ENCODE assay signal across 9 cellular contexts in the genomic region with DNA sequence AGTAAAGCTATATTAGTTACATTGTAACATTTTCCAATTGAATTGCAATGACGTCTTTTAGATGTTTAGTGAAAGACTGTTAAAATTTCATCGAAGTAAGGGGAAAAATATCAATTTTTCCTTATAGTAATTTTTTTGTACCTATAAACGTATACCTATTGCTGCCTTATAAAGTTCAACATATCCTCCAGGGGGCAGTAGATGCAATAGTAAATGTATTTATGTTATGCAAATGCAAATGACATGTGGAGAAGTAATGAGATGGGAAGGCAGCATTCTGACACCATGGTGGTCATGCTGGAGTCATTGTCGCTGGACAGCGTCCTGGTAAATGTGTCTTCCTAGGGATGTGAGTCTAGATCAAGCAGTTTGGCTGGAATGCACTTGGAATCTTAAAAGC. TPM values are rescaled to one million over a fixed set of nuclear protein-coding genes. Genes with fewer than 3 reads are reported as not detected.
DNase-seq lines count a peak whose midpoint lies in the region; ATAC-seq, FAIRE-seq and TF ChIP-seq lines count a peak whose summit lies in the region.
"Had no signal": no experiment of that assay in that cellular context is flagged by ENCODE, and none has a peak within 500 bp of the region (broad histone marks: within the 10 kb centered on the region; RNA-seq: fewer than 3 reads in every experiment).

No MANE protein-coding gene starts in this region.

- no peaks in the 10 kb centered on the region for H3K27me3 ChIP-seq in K562 (ENCODE audit: control insufficient read depth in 2 of 2, insufficient read depth in 2 of 2, low read length in 2 of 2)

- no peak for TF ChIP-seq EP300 in K562 (IDR thresholded peaks at IDR 0.05; ENCODE audit: low read length)

- no peaks in the 10 kb centered on the region for H3K9me1 ChIP-seq in K562 (ENCODE audit: control insufficient read depth, insufficient read depth, low read length)

- no peaks in the 10 kb centered on the region for H3K36me3 ChIP-seq in K562 (ENCODE audit: control insufficient read depth, insufficient read depth, low read length)

- H2AFZ ChIP-seq in K562 (ENCODE audit: low read depth, low read length): no peak overlapping the region

- no peak overlapping the region for H3K27ac ChIP-seq in K562 (ENCODE audit: extremely low read depth, low read depth, low read length)

- no peaks in the 10 kb centered on the region for H3K36me3 Mint-ChIP-seq in HFFc6 (ENCODE audit: low read depth)
- H3K36me3 Mint-ChIP-seq: activated naive CD4-positive, alpha-beta T cell treated with anti-CD3 and anti-CD28 coated beads, Interleukin-2, amount 50 U/mL, for 24 hours had no signal

- in situ Hi-C loops in K562 (cut with MboI): no loop called here

- TF ChIP-seq POLR2A in K562 (conservative IDR thresholded peaks at IDR 0.05): no peak

- TF ChIP-seq CTCF in HFFc6 (IDR thresholded peaks at IDR 0.05) (peak; percentile 81), K562 (IDR thresholded peaks at IDR 0.05 in 2 of 3, conservative IDR thresholded peaks at IDR 0.05 in 1 of 3; ENCODE audit: insufficient read depth in 2 of 3, low read depth in 1 of 3, low read length in 3 of 3) (peak; percentile 35 to 60 (median 35); a peak in 4 of 6 replicates)

- no peak overlapping the region for H3K4me2 ChIP-seq in K562 (ENCODE audit: insufficient read depth, low read length)

- H3K27me3 Mint-ChIP-seq in HFFc6 (ENCODE audit: insufficient read depth): peaks cover 9% of the 10 kb centered on the region

- H3K4me1 Mint-ChIP-seq in HFFc6 (ENCODE audit: low read depth): no peaks in the 10 kb centered on the region
- H3K4me1 Mint-ChIP-seq: activated naive CD4-positive, alpha-beta T cell treated with anti-CD3 and anti-CD28 coated beads, Interleukin-2, amount 50 U/mL, for 24 hours had no signal

- BruUV-seq in K562 (replicated peaks; lab: Mats Ljungman, UMichigan): no TSS peak

- CTCF ChIA-PET in K562 (lab: Yijun Ruan, JAX; ENCODE audit: low intra/inter-chr PET ratio): interaction anchor here (0.8 kb wide), 1 partner anchor 254 kb away, joined by 4 read pairs; no protein-coding TSS in a partner anchor

- peak; percentile 85 for FAIRE-seq in K562 (lab: Jason Lieb, UNC)

- intact Hi-C loops in K562 (cut with micrococcal nuclease): loop anchor here (1.0 to 5.0 kb wide), 2 partner anchors 46 to 158 kb away; a partner anchor contains a TSS

- 0% methylated on average over 5 of the region's 5 CpGs for WGBS in K562 (ENCODE audit: insufficient coverage, low coverage, missing lambda C conversion rate)

- H3K4me3 Mint-ChIP-seq in HFFc6: no peak overlapping the region
- H3K4me3 Mint-ChIP-seq: activated naive CD4-positive, alpha-beta T cell treated with anti-CD3 and anti-CD28 coated beads, Interleukin-2, amount 50 U/mL, for 24 hours had no signal

- H4K20me1 ChIP-seq in K562 (replicated peaks; ENCODE audit: control insufficient read depth, insufficient read depth, low read length): no peaks in the 10 kb centered on the region

- peak; percentile 59 for DNase-seq in NCI-H1436 (lab: John Stamatoyannopoulos, UW)
- no peak for DNase-seq in NCI-H1436 treated with DMSO at 0.1 percent for 48 hours (lab: John Stamatoyannopoulos, UW)
- DNase-seq in HFFc6: peak; percentile 41
- DNase-seq in NCI-H460 (ENCODE audit: extremely low read depth, low read depth): peak; percentile 61
- peak; percentile 6 to 70 (median 16) for DNase-seq in K562 (ENCODE audit: extremely low read depth in 1 of 4, low spot score in 3 of 4)
- DNase-seq in lung microvascular endothelial cell (ENCODE audit: low read depth in 2 of 2): peak; percentile 54 to 65
- no peak for DNase-seq in AG08395 (ENCODE audit: low spot score)
- DNase-seq in activated T-cell treated with anti-CD3 and anti-CD28 coated beads, Interleukin-2, amount 50 U/mL, for 48 hours: no peak

- H3K27ac Mint-ChIP-seq in HFFc6: no peak overlapping the region
- H3K27ac Mint-ChIP-seq: activated naive CD4-positive, alpha-beta T cell treated with anti-CD3 and anti-CD28 coated beads, Interleukin-2, amount 50 U/mL, for 24 hours had no signal

- H3K79me2 ChIP-seq in K562 (ENCODE audit: control insufficient read depth, insufficient read depth, low read length): no peaks in the 10 kb centered on the region

- no peaks in the 10 kb centered on the region for H3K9me3 ChIP-seq in K562 (replicated peaks; ENCODE audit: control insufficient read depth, insufficient read depth, low read depth, low read length)

- H3K4me3 ChIP-seq in K562: no peak overlapping the region

- TF ChIP-seq RAD21 in K562 (CRISPR knock-in tag; conservative IDR thresholded peaks at IDR 0.05 in 1 of 2, IDR thresholded peaks at IDR 0.05 in 1 of 2): peak; percentile 31 to 50

- no peaks in the 10 kb centered on the region for H3K4me1 ChIP-seq in K562 (replicated peaks in 1 of 2; ENCODE audit: control insufficient read depth in 2 of 2, insufficient read depth in 2 of 2, low read length in 2 of 2)

- POLR2A ChIA-PET in K562 (lab: Yijun Ruan, JAX): no interaction called here

- peak; percentile 88 for ATAC-seq in K562

- H3K9me3 Mint-ChIP-seq in HFFc6: peaks cover 1% of the 10 kb centered on the region; the same call in 1 of the 2 replicates
- H3K9me3 Mint-ChIP-seq: activated naive CD4-positive, alpha-beta T cell treated with anti-CD3 and anti-CD28 coated beads, Interleukin-2, amount 50 U/mL, for 24 hours had no signal

- no peak overlapping the region for H3K9ac ChIP-seq in K562 (ENCODE audit: insufficient read depth in 1 of 2, low read depth in 2 of 2, low read length in 2 of 2)

TF ChIP-seq in K562, 482 proteins besides CTCF, POLR2A, EP300 and RAD21 (continues in another document):
- TF ChIP-seq, protein P1, sequence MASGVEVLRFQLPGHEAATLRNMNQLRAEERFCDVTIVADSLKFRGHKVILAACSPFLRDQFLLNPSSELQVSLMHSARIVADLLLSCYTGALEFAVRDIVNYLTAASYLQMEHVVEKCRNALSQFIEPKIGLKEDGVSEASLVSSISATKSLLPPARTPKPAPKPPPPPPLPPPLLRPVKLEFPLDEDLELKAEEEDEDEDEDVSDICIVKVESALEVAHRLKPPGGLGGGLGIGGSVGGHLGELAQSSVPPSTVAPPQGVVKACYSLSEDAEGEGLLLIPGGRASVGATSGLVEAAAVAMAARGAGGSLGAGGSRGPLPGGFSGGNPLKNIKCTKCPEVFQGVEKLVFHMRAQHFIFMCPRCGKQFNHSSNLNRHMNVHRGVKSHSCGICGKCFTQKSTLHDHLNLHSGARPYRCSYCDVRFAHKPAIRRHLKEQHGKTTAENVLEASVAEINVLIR (CRISPR knock-in tag; IDR thresholded peaks at IDR 0.05): no peak
- TF ChIP-seq, protein P2, sequence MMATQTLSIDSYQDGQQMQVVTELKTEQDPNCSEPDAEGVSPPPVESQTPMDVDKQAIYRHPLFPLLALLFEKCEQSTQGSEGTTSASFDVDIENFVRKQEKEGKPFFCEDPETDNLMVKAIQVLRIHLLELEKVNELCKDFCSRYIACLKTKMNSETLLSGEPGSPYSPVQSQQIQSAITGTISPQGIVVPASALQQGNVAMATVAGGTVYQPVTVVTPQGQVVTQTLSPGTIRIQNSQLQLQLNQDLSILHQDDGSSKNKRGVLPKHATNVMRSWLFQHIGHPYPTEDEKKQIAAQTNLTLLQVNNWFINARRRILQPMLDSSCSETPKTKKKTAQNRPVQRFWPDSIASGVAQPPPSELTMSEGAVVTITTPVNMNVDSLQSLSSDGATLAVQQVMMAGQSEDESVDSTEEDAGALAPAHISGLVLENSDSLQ (IDR thresholded peaks at IDR 0.05): peak; percentile 30; the same call in 1 of the 2 replicates
- TF ChIP-seq, protein P3, sequence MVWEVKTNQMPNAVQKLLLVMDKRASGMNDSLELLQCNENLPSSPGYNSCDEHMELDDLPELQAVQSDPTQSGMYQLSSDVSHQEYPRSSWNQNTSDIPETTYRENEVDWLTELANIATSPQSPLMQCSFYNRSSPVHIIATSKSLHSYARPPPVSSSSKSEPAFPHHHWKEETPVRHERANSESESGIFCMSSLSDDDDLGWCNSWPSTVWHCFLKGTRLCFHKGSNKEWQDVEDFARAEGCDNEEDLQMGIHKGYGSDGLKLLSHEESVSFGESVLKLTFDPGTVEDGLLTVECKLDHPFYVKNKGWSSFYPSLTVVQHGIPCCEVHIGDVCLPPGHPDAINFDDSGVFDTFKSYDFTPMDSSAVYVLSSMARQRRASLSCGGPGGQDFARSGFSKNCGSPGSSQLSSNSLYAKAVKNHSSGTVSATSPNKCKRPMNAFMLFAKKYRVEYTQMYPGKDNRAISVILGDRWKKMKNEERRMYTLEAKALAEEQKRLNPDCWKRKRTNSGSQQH (CRISPR knock-in tag; IDR thresholded peaks at IDR 0.05): no peak

RNA-seq across cellular contexts. Expression of a gene that starts 38.7 kb away (rescaled TPM):
- not detected for total RNA-seq in HFFc6 (2021; fragmentation: NEBNext Ultra II Directional; extraction: Animal tissue kit (Norgen Biotek cat#: 25700))
- 0.07 and 0.17 TPM in 2 replicates for total RNA-seq in NCI-H460 (2014; rRNA removed; shearing (Covaris generic))
- 0.32 TPM in 1 of 2 replicates, not detected in the other for polyA plus RNA-seq in NCI-H460 (2014; cell fraction: nucleus; rRNA removed)
- total RNA-seq in K562 (2011; cell fraction: chromatin; rRNA removed; ENCODE audit: low replicate concordance): not detected in 2 replicates
- total RNA-seq in K562 (2011; cell fraction: nucleolus; rRNA removed): not detected in 2 replicates
- total RNA-seq in K562 (2011; cell fraction: nucleoplasm; rRNA removed): not detected in 2 replicates
- not detected in 2 replicates for total RNA-seq in K562 (2014; rRNA removed)
- total RNA-seq in K562 (2014; rRNA removed; fragmentation: Illumina TruSeq; extraction: Trizol): not detected in 2 replicates
- total RNA-seq in K562 (2015; rRNA removed; fragmentation: Illumina TruSeq; extraction: Trizol): not detected in 2 replicates
- not detected in 2 replicates for total RNA-seq in K562 (2021)
- polyA plus RNA-seq in K562 (2011; rRNA removed): not detected in 2 replicates
- not detected in 2 replicates for polyA plus RNA-seq in K562 (2011; cell fraction: cytosol; rRNA removed)
- polyA plus RNA-seq in K562 (2011; cell fraction: nucleus; rRNA removed): not detected in 2 replicates
- polyA plus RNA-seq in K562 (2012): 0.03 TPM in 1 of 2 replicates, not detected in the other
- not detected in 2 replicates for polyA plus RNA-seq in K562 (2014; fragmentation: Illumina TruSeq; extraction: Trizol)
- not detected for polyA plus RNA-seq in K562 (2014; fragmentation: Nextera tagmentation; extraction: Ambion mirVana)
- polyA plus RNA-seq in K562 (2014; rRNA removed): not detected in 2 replicates
- not detected in 2 replicates for polyA minus RNA-seq in K562 (2011; rRNA and poly(A)+ RNA removed)
- polyA minus RNA-seq in K562 (2011; cell fraction: cytosol; rRNA and poly(A)+ RNA removed): not detected in 2 replicates
- polyA minus RNA-seq in K562 (2011; cell fraction: nucleus; rRNA and poly(A)+ RNA removed): not detected in 2 replicates
- not detected in 2 replicates for total RNA-seq in lung microvascular endothelial cell

Comparison
In these comparisons a context has a peak if more than half of its experiments do, and no peak if none do; other contexts are left out.
1. DNase-seq: peak in NCI-H1436 (single experiment), HFFc6 (single experiment), NCI-H460 (single experiment), K562 (4 of 4) and lung microvascular endothelial cell (2 of 2); none in NCI-H1436 treated with DMSO at 0.1 percent for 48 hours (single experiment), AG08395 (single experiment) and activated T-cell treated with anti-CD3 and anti-CD28 coated beads, Interleukin-2, amount 50 U/mL, for 48 hours (0 of 2).